Comparison of ENCODE assay signal across 2 cellular contexts in the genomic region with DNA sequence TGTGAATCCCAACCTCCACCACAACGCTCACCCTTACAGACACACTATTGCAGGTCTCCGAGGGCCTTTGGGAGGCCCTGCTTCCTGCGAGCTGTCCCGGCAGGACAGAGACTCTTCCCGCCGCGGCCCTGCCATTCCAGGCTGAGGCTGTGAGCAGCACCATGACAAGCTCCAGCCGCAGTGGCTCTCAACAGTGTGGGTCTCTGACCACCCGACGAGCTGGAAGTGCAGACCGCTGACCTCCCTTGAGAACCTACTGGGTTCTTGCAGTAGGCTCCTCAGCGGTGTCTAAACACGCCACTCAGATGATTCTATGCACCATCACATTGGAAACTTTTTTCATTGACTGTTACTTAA.
TF ChIP-seq lines count a peak whose summit lies in the region.

No MANE protein-coding gene starts in this region.

TF ChIP-seq in H1, 55 proteins besides CTCF, POLR2A, EP300 and RAD21 (continues in another document):
- TF ChIP-seq SP1 (IDR thresholded peaks at IDR 0.05; ENCODE audit: low read depth, low read length): no peak
- TF ChIP-seq CHD2 (IDR thresholded peaks at IDR 0.05; ENCODE audit: low read length): no peak
- no peak for TF ChIP-seq CBX8 (IDR thresholded peaks at IDR 0.05; ENCODE audit: borderline replicate concordance, low read depth, low read length)
- TF ChIP-seq KDM5A (IDR thresholded peaks at IDR 0.05; ENCODE audit: low read length): no peak
- TF ChIP-seq, protein P1, sequence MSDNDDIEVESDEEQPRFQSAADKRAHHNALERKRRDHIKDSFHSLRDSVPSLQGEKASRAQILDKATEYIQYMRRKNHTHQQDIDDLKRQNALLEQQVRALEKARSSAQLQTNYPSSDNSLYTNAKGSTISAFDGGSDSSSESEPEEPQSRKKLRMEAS (IDR thresholded peaks at IDR 0.05): no peak
- TF ChIP-seq SIN3A (conservative IDR thresholded peaks at IDR 0.05 in 1 of 2, IDR thresholded peaks at IDR 0.05 in 1 of 2; ENCODE audit: low read depth in 1 of 2, low read length in 2 of 2): no peak
- no peak for TF ChIP-seq JUN (IDR thresholded peaks at IDR 0.05; ENCODE audit: low read depth, low read length)
- no peak for TF ChIP-seq TAF7 (optimal IDR thresholded peaks at IDR 0.05; ENCODE audit: borderline replicate concordance, low read depth, low read length)
- TF ChIP-seq EGR1 (IDR thresholded peaks at IDR 0.05; ENCODE audit: borderline replicate concordance, low read depth, low read length): no peak
- no peak for TF ChIP-seq SUZ12 (IDR thresholded peaks at IDR 0.05; ENCODE audit: low read length)
- no peak for TF ChIP-seq POLR2AphosphoS5 (IDR thresholded peaks at IDR 0.05; ENCODE audit: low read depth, low read length)
- TF ChIP-seq MAFK (IDR thresholded peaks at IDR 0.05; ENCODE audit: low read depth, low read length): no peak
- TF ChIP-seq PHF8 (conservative IDR thresholded peaks at IDR 0.05; ENCODE audit: low read depth, low read length): no peak
- TF ChIP-seq, protein P2, sequence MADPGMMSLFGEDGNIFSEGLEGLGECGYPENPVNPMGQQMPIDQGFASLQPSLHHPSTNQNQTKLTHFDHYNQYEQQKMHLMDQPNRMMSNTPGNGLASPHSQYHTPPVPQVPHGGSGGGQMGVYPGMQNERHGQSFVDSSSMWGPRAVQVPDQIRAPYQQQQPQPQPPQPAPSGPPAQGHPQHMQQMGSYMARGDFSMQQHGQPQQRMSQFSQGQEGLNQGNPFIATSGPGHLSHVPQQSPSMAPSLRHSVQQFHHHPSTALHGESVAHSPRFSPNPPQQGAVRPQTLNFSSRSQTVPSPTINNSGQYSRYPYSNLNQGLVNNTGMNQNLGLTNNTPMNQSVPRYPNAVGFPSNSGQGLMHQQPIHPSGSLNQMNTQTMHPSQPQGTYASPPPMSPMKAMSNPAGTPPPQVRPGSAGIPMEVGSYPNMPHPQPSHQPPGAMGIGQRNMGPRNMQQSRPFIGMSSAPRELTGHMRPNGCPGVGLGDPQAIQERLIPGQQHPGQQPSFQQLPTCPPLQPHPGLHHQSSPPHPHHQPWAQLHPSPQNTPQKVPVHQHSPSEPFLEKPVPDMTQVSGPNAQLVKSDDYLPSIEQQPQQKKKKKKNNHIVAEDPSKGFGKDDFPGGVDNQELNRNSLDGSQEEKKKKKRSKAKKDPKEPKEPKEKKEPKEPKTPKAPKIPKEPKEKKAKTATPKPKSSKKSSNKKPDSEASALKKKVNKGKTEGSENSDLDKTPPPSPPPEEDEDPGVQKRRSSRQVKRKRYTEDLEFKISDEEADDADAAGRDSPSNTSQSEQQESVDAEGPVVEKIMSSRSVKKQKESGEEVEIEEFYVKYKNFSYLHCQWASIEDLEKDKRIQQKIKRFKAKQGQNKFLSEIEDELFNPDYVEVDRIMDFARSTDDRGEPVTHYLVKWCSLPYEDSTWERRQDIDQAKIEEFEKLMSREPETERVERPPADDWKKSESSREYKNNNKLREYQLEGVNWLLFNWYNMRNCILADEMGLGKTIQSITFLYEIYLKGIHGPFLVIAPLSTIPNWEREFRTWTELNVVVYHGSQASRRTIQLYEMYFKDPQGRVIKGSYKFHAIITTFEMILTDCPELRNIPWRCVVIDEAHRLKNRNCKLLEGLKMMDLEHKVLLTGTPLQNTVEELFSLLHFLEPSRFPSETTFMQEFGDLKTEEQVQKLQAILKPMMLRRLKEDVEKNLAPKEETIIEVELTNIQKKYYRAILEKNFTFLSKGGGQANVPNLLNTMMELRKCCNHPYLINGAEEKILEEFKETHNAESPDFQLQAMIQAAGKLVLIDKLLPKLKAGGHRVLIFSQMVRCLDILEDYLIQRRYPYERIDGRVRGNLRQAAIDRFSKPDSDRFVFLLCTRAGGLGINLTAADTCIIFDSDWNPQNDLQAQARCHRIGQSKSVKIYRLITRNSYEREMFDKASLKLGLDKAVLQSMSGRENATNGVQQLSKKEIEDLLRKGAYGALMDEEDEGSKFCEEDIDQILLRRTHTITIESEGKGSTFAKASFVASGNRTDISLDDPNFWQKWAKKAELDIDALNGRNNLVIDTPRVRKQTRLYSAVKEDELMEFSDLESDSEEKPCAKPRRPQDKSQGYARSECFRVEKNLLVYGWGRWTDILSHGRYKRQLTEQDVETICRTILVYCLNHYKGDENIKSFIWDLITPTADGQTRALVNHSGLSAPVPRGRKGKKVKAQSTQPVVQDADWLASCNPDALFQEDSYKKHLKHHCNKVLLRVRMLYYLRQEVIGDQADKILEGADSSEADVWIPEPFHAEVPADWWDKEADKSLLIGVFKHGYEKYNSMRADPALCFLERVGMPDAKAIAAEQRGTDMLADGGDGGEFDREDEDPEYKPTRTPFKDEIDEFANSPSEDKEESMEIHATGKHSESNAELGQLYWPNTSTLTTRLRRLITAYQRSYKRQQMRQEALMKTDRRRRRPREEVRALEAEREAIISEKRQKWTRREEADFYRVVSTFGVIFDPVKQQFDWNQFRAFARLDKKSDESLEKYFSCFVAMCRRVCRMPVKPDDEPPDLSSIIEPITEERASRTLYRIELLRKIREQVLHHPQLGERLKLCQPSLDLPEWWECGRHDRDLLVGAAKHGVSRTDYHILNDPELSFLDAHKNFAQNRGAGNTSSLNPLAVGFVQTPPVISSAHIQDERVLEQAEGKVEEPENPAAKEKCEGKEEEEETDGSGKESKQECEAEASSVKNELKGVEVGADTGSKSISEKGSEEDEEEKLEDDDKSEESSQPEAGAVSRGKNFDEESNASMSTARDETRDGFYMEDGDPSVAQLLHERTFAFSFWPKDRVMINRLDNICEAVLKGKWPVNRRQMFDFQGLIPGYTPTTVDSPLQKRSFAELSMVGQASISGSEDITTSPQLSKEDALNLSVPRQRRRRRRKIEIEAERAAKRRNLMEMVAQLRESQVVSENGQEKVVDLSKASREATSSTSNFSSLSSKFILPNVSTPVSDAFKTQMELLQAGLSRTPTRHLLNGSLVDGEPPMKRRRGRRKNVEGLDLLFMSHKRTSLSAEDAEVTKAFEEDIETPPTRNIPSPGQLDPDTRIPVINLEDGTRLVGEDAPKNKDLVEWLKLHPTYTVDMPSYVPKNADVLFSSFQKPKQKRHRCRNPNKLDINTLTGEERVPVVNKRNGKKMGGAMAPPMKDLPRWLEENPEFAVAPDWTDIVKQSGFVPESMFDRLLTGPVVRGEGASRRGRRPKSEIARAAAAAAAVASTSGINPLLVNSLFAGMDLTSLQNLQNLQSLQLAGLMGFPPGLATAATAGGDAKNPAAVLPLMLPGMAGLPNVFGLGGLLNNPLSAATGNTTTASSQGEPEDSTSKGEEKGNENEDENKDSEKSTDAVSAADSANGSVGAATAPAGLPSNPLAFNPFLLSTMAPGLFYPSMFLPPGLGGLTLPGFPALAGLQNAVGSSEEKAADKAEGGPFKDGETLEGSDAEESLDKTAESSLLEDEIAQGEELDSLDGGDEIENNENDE (IDR thresholded peaks at IDR 0.05; ENCODE audit: insufficient replicate concordance, low read length): no peak
- no peak for TF ChIP-seq USF2 (IDR thresholded peaks at IDR 0.05; ENCODE audit: low read length)
- no peak for TF ChIP-seq TCF12 (IDR thresholded peaks at IDR 0.05; ENCODE audit: low read depth, low read length)

TF ChIP-seq in GM23338, 12 proteins besides CTCF, POLR2A, EP300 and RAD21:
- no peak for TF ChIP-seq EZH2 (IDR thresholded peaks at IDR 0.05; ENCODE audit: low read depth, unreplicated experiment)
- no peak for TF ChIP-seq NANOG (IDR thresholded peaks at IDR 0.05; ENCODE audit: borderline replicate concordance)
- TF ChIP-seq POLR2AphosphoS5 (IDR thresholded peaks at IDR 0.05; ENCODE audit: low read depth): no peak
- TF ChIP-seq, protein P3, sequence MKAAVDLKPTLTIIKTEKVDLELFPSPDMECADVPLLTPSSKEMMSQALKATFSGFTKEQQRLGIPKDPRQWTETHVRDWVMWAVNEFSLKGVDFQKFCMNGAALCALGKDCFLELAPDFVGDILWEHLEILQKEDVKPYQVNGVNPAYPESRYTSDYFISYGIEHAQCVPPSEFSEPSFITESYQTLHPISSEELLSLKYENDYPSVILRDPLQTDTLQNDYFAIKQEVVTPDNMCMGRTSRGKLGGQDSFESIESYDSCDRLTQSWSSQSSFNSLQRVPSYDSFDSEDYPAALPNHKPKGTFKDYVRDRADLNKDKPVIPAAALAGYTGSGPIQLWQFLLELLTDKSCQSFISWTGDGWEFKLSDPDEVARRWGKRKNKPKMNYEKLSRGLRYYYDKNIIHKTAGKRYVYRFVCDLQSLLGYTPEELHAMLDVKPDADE (IDR thresholded peaks at IDR 0.05): no peak
- no peak for TF ChIP-seq EZH2phosphoT487 (IDR thresholded peaks at IDR 0.05; ENCODE audit: unreplicated experiment)
- no peak for TF ChIP-seq JUNB (IDR thresholded peaks at IDR 0.05; ENCODE audit: unreplicated experiment)
- TF ChIP-seq REST (IDR thresholded peaks at IDR 0.05; ENCODE audit: unreplicated experiment): no peak
- TF ChIP-seq ZNF331 (CRISPR knock-in tag; IDR thresholded peaks at IDR 0.05; ENCODE audit: low read depth): no peak
